ENCODE assay signal across 28 cellular contexts in the genomic region with DNA sequence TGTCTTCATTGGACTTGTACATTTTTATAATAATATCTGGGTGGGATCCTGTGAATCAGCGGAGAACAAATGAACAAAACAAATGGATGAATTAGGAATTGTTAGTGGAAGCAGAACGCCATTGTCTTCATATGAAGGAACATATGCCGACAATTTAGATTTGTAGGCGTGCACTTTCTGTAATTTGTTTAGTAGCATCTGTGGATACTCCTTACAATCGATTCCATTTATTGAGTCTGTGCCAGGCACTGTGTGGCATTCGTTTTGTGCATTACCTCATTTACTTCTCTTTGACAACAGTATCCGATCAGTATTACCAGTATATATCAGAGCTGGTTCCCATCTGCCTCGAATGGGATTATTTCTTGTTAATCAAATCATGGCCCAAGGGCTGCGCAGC.
DNase-seq lines count a peak whose midpoint lies in the region; ATAC-seq, FAIRE-seq and TF ChIP-seq lines count a peak whose summit lies in the region.
"Had no signal": no experiment of that assay in that cellular context is flagged by ENCODE, and none has a peak within 500 bp of the region (broad histone marks: within the 10 kb centered on the region; RNA-seq: fewer than 3 reads in every experiment).

No MANE protein-coding gene starts in this region.

- no peaks in the 10 kb centered on the region for H3K27me3 ChIP-seq in CD4-positive, alpha-beta T cell (ENCODE audit: control insufficient read depth, insufficient read depth, low read length)
- H3K27me3 ChIP-seq in esophagus muscularis mucosa: no peaks in the 10 kb centered on the region
- H3K27me3 ChIP-seq in small intestine (ENCODE audit: control insufficient read depth in 2 of 2, insufficient read depth in 2 of 2, low read length in 2 of 2): no peaks in the 10 kb centered on the region
- H3K27me3 ChIP-seq: cardiac muscle cell, gastrocnemius medialis, transverse colon had no signal

- POLR2A ChIA-PET in CD4-positive, alpha-beta T cell (lab: Charles Lee): interaction anchor here (0.9 kb wide), 1 partner anchor 12 kb away, joined by 7 read pairs; no protein-coding TSS in a partner anchor
- POLR2A ChIA-PET in OCI-LY7 (lab: Charles Lee): interaction anchor here (1.4 kb wide), 1 partner anchor 32 kb away, joined by 3 read pairs; no protein-coding TSS in a partner anchor

- intact Hi-C loops in CD4-positive, alpha-beta T cell (cut with DNase I, micrococcal nuclease): loop anchor here in 1 of 2 experiments (5.0 kb wide), 1 partner anchor 35 kb away; no protein-coding TSS in a partner anchor
- intact Hi-C loops in OCI-LY7 (cut with micrococcal nuclease; ENCODE audit: unreplicated experiment): no loop called here
- intact Hi-C loops in esophagus muscularis mucosa (cut with DNase I): no loop called here
- intact Hi-C loops in left colon (cut with DNase I, micrococcal nuclease): no loop called here

- H3K27ac Mint-ChIP-seq in CD4-positive, alpha-beta T cell: peak overlapping the region; percentile 72
- H3K27ac Mint-ChIP-seq: activated CD4-positive, alpha-beta T cell treated with anti-CD3 and anti-CD28 coated beads, Interleukin-2, amount 10 ng/mL, durations not matched to agents 24 days and 14 days; activated T-helper 1 cell treated with anti-CD3 and anti-CD28 coated beads, Interleukin-12 subunit alpha, Interleukin-12 subunit beta, Interleukin-2, Interleukin-4 antibody, amounts not matched to agents 30 ng/mL and 10 ng/mL and 1 ng/mL, durations not matched to agents 14 hours and 24 hours and 36 hours; dendritic cell treated with granulocyte-macrophage colony-stimulating factor and Interleukin-4, amounts not matched to agents 40 ng/mL and 50 ng/mL, for 4 days; HFFc6 had no signal

- FAIRE-seq in small intestine (lab: Jason Lieb, UNC): no peak
- FAIRE-seq: endometrium, GM12878 had no signal

- H3K9me2 ChIP-seq in OCI-LY7 (ENCODE audit: insufficient read depth, low read length): no peaks in the 10 kb centered on the region

- no peak overlapping the region for H3K4me3 Mint-ChIP-seq in CD4-positive, alpha-beta T cell
- H3K4me3 Mint-ChIP-seq: activated CD4-positive, alpha-beta T cell treated with anti-CD3 and anti-CD28 coated beads, Interleukin-2, amount 10 ng/mL, durations not matched to agents 24 days and 14 days; activated naive CD4-positive, alpha-beta T cell treated with anti-CD3 and anti-CD28 coated beads, Interleukin-2, amount 50 U/mL, for 24 hours; activated T-helper 1 cell treated with anti-CD3 and anti-CD28 coated beads, Interleukin-12 subunit alpha, Interleukin-12 subunit beta, Interleukin-2, Interleukin-4 antibody, amounts not matched to agents 30 ng/mL and 10 ng/mL and 1 ng/mL, durations not matched to agents 14 hours and 24 hours and 36 hours; dendritic cell treated with granulocyte-macrophage colony-stimulating factor and Interleukin-4, amounts not matched to agents 40 ng/mL and 50 ng/mL, for 4 days; HFFc6; stimulated activated naive CD8-positive, alpha-beta T cell treated with anti-CD3 and anti-CD28 coated beads, Interleukin-15, Interleukin-2, amounts not matched to agents 100 ng/mL and 50 ng/mL, for 24 hours had no signal

- H3K4me3 ChIP-seq in OCI-LY7 (ENCODE audit: low read depth, low read length, poor library complexity, severe bottlenecking) (no peak overlapping the region), esophagus muscularis mucosa (no peak overlapping the region), small intestine (ENCODE audit: low read depth in 1 of 2, low read length in 2 of 2) (no peak overlapping the region)
- H3K4me3 ChIP-seq: cardiac muscle cell, gastrocnemius medialis, GM12878, psoas muscle, transverse colon had no signal

- no TSS peak for BruUV-seq in OCI-LY7 (replicated peaks; lab: Mats Ljungman, UMichigan)

- peaks cover 100% of the 10 kb centered on the region for H3K79me2 ChIP-seq in OCI-LY7 (ENCODE audit: insufficient read depth, low read depth, low read length)

- no peak for TF ChIP-seq CTCF in CD4-positive, alpha-beta T cell (IDR thresholded peaks at IDR 0.05)
- TF ChIP-seq CTCF in OCI-LY7 (conservative IDR thresholded peaks at IDR 0.05; ENCODE audit: low read length) (no peak), esophagus muscularis mucosa (IDR thresholded peaks at IDR 0.05) (no peak)

- CTCF ChIA-PET in CD4-positive, alpha-beta T cell (lab: Charles Lee): interaction anchor here (1.4 kb wide), 1 partner anchor 31 kb away, joined by 4 read pairs; no protein-coding TSS in a partner anchor
- CTCF ChIA-PET in OCI-LY7 (lab: Charles Lee; ENCODE audit: unreplicated experiment): no interaction called here

- peaks cover 54% of the 10 kb centered on the region for H4K20me1 ChIP-seq in OCI-LY7 (ENCODE audit: insufficient read depth, low read length)

- no peak for TF ChIP-seq POLR2A in esophagus muscularis mucosa (IDR thresholded peaks at IDR 0.05; ENCODE audit: low read depth)

- H3K36me3 Mint-ChIP-seq in CD4-positive, alpha-beta T cell (ENCODE audit: low read depth): peaks cover 37% of the 10 kb centered on the region
- H3K36me3 Mint-ChIP-seq: activated naive CD4-positive, alpha-beta T cell treated with anti-CD3 and anti-CD28 coated beads, Interleukin-2, amount 50 U/mL, for 24 hours had no signal

- TF ChIP-seq EP300 in esophagus muscularis mucosa (IDR thresholded peaks at IDR 0.05): no peak

- peak overlapping the region; percentile 62; the same call in 1 of the 2 replicates for H3K4me2 ChIP-seq in OCI-LY7 (ENCODE audit: low read length)

- peaks cover 99% of the 10 kb centered on the region for H3K4me1 Mint-ChIP-seq in CD4-positive, alpha-beta T cell (ENCODE audit: low read depth)

- no peak for ATAC-seq in CD4-positive, alpha-beta T cell (ENCODE audit: poor library complexity)
- ATAC-seq in GM18519 (IDR thresholded peaks at IDR 0.05; ENCODE audit: low FRiP score, unreplicated experiment) (no peak), left colon (no peak)
- ATAC-seq: gastrocnemius medialis, GM12878 had no signal

- H3K9me3 ChIP-seq in CD4-positive, alpha-beta T cell (ENCODE audit: control insufficient read depth, low read length): no peaks in the 10 kb centered on the region
- no peaks in the 10 kb centered on the region for H3K9me3 ChIP-seq in OCI-LY7 (ENCODE audit: low read length)
- no peaks in the 10 kb centered on the region for H3K9me3 ChIP-seq in esophagus muscularis mucosa
- H3K9me3 ChIP-seq in small intestine (ENCODE audit: control insufficient read depth, low read depth): no peaks in the 10 kb centered on the region
- H3K9me3 ChIP-seq: gastrocnemius medialis, psoas muscle, transverse colon had no signal

- no peak for DNase-seq in CD4-positive, alpha-beta T cell
- DNase-seq in OCI-LY7 (ENCODE audit: low spot score) (no peak), esophagus muscularis mucosa (ENCODE audit: extremely low spot score) (peak; percentile 17), substantia nigra (lab: John Stamatoyannopoulos, UW) (peak in 1 of 49 donors; percentile 9), small intestine (no peak), left colon (no peak)
- DNase-seq: activated CD4-positive, alpha-beta T cell treated with anti-CD3 and anti-CD28 coated beads, Interleukin-2, amount 10 ng/mL, durations not matched to agents 24 days and 14 days; aorta; gastrocnemius medialis; HFFc6; hippocampal formation; mesenchymal stem cell; NCI-H1048; NCI-H1694 treated with DMSO at 0.1 percent for 48 hours; NCI-H2171; NK-92 treated with Interleukin-12 subunit alpha and Interleukin-12 subunit beta, amount 100 ng/mL, for 24 hours; psoas muscle; Right ventricle myocardium superior; transverse colon had no signal

- no peaks in the 10 kb centered on the region for H3K9me3 Mint-ChIP-seq in CD4-positive, alpha-beta T cell
- H3K9me3 Mint-ChIP-seq: activated CD4-positive, alpha-beta T cell treated with anti-CD3 and anti-CD28 coated beads, Interleukin-2, amount 10 ng/mL, durations not matched to agents 24 days and 14 days; activated naive CD4-positive, alpha-beta T cell treated with anti-CD3 and anti-CD28 coated beads, Interleukin-2, amount 50 U/mL, for 24 hours; activated T-helper 1 cell treated with anti-CD3 and anti-CD28 coated beads, Interleukin-12 subunit alpha, Interleukin-12 subunit beta, Interleukin-2, Interleukin-4 antibody, amounts not matched to agents 30 ng/mL and 10 ng/mL and 1 ng/mL, durations not matched to agents 14 hours and 24 hours and 36 hours; dendritic cell treated with granulocyte-macrophage colony-stimulating factor and Interleukin-4, amounts not matched to agents 40 ng/mL and 50 ng/mL, for 4 days; HFFc6; stimulated activated naive CD8-positive, alpha-beta T cell treated with anti-CD3 and anti-CD28 coated beads, Interleukin-15, Interleukin-2, amounts not matched to agents 100 ng/mL and 50 ng/mL, for 24 hours had no signal

- no peak overlapping the region for H2AFZ ChIP-seq in OCI-LY7 (ENCODE audit: low read length)

- no peaks in the 10 kb centered on the region for H3K27me3 Mint-ChIP-seq in CD4-positive, alpha-beta T cell
- H3K27me3 Mint-ChIP-seq: activated CD4-positive, alpha-beta T cell treated with anti-CD3 and anti-CD28 coated beads, Interleukin-2, amount 10 ng/mL, durations not matched to agents 24 days and 14 days; activated naive CD4-positive, alpha-beta T cell treated with anti-CD3 and anti-CD28 coated beads, Interleukin-2, amount 50 U/mL, for 24 hours; dendritic cell treated with granulocyte-macrophage colony-stimulating factor and Interleukin-4, amounts not matched to agents 40 ng/mL and 50 ng/mL, for 4 days; stimulated activated naive CD8-positive, alpha-beta T cell treated with anti-CD3 and anti-CD28 coated beads, Interleukin-15, Interleukin-2, amounts not matched to agents 100 ng/mL and 50 ng/mL, for 24 hours had no signal

- H3K4me1 ChIP-seq in OCI-LY7 (ENCODE audit: insufficient read depth, low read length, poor library complexity, severe bottlenecking) (peaks cover 80% of the 10 kb centered on the region), esophagus muscularis mucosa (peaks cover 64 to 91% (median 76%) of the 10 kb centered on the region in 4 donors), small intestine (ENCODE audit: control insufficient read depth in 2 of 2, insufficient read depth in 1 of 2, low read depth in 1 of 2, low read length in 1 of 2) (peaks cover 2 to 6% of the 10 kb centered on the region in 2 donors)

- H3K27ac ChIP-seq in CD4-positive, alpha-beta T cell (ENCODE audit: low read depth, low read length): no peak overlapping the region
- no peak overlapping the region for H3K27ac ChIP-seq in OCI-LY7 (ENCODE audit: low read depth, low read length, poor library complexity, severe bottlenecking)
- H3K27ac ChIP-seq in esophagus muscularis mucosa (replicated peaks in 1 of 4): no peak overlapping the region
- peak overlapping the region; percentile 32 for H3K27ac ChIP-seq in substantia nigra (ENCODE audit: low read depth, low read length, poor library complexity, severe bottlenecking)
- H3K27ac ChIP-seq in small intestine (ENCODE audit: low read depth in 1 of 2, low read length in 1 of 2): no peak overlapping the region
- H3K27ac ChIP-seq: C4-2B, cardiac muscle cell, psoas muscle, transverse colon had no signal

- H3K36me3 ChIP-seq in OCI-LY7 (ENCODE audit: insufficient read depth, low read length): peaks cover 80% of the 10 kb centered on the region
- H3K36me3 ChIP-seq in esophagus muscularis mucosa: no peaks in the 10 kb centered on the region
- H3K36me3 ChIP-seq in small intestine (ENCODE audit: control insufficient read depth in 2 of 2, insufficient read depth in 2 of 2, low read length in 2 of 2): no peaks in the 10 kb centered on the region
- H3K36me3 ChIP-seq: cardiac muscle cell, gastrocnemius medialis, transverse colon had no signal

- WGBS in esophagus muscularis mucosa: 90% methylated on average over 9 of the region's 9 CpGs
- WGBS in small intestine, 3 donors: 86 to 89% (median 87%) methylated on average over 9 of the region's 9 CpGs
